8 cellular contexts compared by ENCODE assay signal in genomic region chr7:31488562-31489203, GRCh38.
A peak's percentile ranks its signal among the peaks of the same experiment; 100 is the strongest.
DNase-seq lines count a peak whose midpoint lies in the region; ATAC-seq and TF ChIP-seq lines count a peak whose summit lies in the region.

No MANE protein-coding gene starts in this region.

- H3K4me1 Mint-ChIP-seq in nephron = peaks cover 10% of the 10 kb centered on the region

- peak; percentile 58 for DNase-seq in activated T-cell treated with anti-CD3 and anti-CD28 coated beads, Interleukin-2, amount 50 U/mL, for 48 hours
- DNase-seq in activated T-cell treated with anti-CD3 and anti-CD28 coated beads for 4 hours (no peak), RKO (ENCODE audit: low spot score) (peak; percentile 53), ecto neural progenitor cell (ENCODE audit: low spot score) (peak; percentile 76), activated gamma-delta T cell treated with Interleukin-2 at 50 U/mL for 16 hours (no peak)

- peak; percentile 18 to 33 (median 19) for TF ChIP-seq CTCF in nephron (IDR thresholded peaks at IDR 0.05; ENCODE audit: unreplicated experiment in 3 of 3)

- H3K27ac Mint-ChIP-seq in nephron = no peak overlapping the region

- no peaks in the 10 kb centered on the region for H3K36me3 Mint-ChIP-seq in nephron (ENCODE audit: low read depth)

- H3K4me3 Mint-ChIP-seq in nephron = no peak overlapping the region

- ATAC-seq in GM21515 (IDR thresholded peaks at IDR 0.05; ENCODE audit: unreplicated experiment) (peak; percentile 99), HG03571 (IDR thresholded peaks at IDR 0.05; ENCODE audit: unreplicated experiment) (peak; percentile 98)

- peaks cover 10% of the 10 kb centered on the region for H3K27me3 Mint-ChIP-seq in nephron (ENCODE audit: low read depth)

- H3K9me3 Mint-ChIP-seq in nephron = peaks cover 13% of the 10 kb centered on the region

Comparison
In these comparisons a context has a peak if more than half of its experiments do, and no peak if none do; other contexts are left out.
1. DNase-seq: peak in activated T-cell treated with anti-CD3 and anti-CD28 coated beads, Interleukin-2, amount 50 U/mL, for 48 hours (2 of 2), RKO (single experiment) and ecto neural progenitor cell (single experiment); none in activated T-cell treated with anti-CD3 and anti-CD28 coated beads for 4 hours (single experiment) and activated gamma-delta T cell treated with Interleukin-2 at 50 U/mL for 16 hours (single experiment).